Comparison of ENCODE assay signal across 34 cellular contexts in genomic region chr1:90526954-90527353, GRCh38.
DNase-seq lines count a peak whose midpoint lies in the region; ATAC-seq, FAIRE-seq and TF ChIP-seq lines count a peak whose summit lies in the region.
"Had no signal": no experiment of that assay in that cellular context is flagged by ENCODE, and none has a peak within 500 bp of the region (broad histone marks: within the 10 kb centered on the region; RNA-seq: fewer than 3 reads in every experiment).

No MANE protein-coding gene starts in this region.

- H3K9ac ChIP-seq in DND-41 (ENCODE audit: low read depth, low read length), result no peak overlapping the region
- no peak overlapping the region for H3K9ac ChIP-seq in GM12878 (ENCODE audit: control insufficient read depth, insufficient read depth, low read length)
- H3K9ac ChIP-seq: BLaER1; BLaER1 treated with 17β-estradiol and CSF1 and Interleukin-3, amounts not matched to agents 10 nM and 100 nM had no signal

- H3K4me3 ChIP-seq in DND-41 (ENCODE audit: low read depth in 1 of 2, low read length in 2 of 2) (no peak overlapping the region), GM12878 (no peak overlapping the region), H7 (ENCODE audit: insufficient read depth, low read depth, low read length) (no peak overlapping the region)
- H3K4me3 ChIP-seq: A549; BLaER1; BLaER1 treated with 17β-estradiol and CSF1 and Interleukin-3, amounts not matched to agents 10 nM and 100 nM had no signal

- H3K27me3 ChIP-seq in DND-41 (ENCODE audit: insufficient read depth, low read length, poor library complexity), result no peaks in the 10 kb centered on the region
- H3K27me3 ChIP-seq in GM12878 (replicated peaks in 1 of 2; ENCODE audit: control insufficient read depth in 2 of 2, insufficient read depth in 2 of 2, low read length in 1 of 2), result no peaks in the 10 kb centered on the region
- H3K27me3 ChIP-seq in H7 (ENCODE audit: control insufficient read depth, insufficient read depth, low read length), result no peaks in the 10 kb centered on the region
- H3K27me3 ChIP-seq: BE2C; BLaER1; BLaER1 treated with 17β-estradiol and CSF1 and Interleukin-3, amounts not matched to agents 10 nM and 100 nM had no signal

- in situ Hi-C loops in GM12878 (cut with MboI), result no loop called here

- TF ChIP-seq CTCF in DND-41 (IDR thresholded peaks at IDR 0.05; ENCODE audit: borderline replicate concordance, extremely low read depth, low read length, poor library complexity, severe bottlenecking) (no peak), GM12878 (IDR thresholded peaks at IDR 0.05 in 2 of 3, conservative IDR thresholded peaks at IDR 0.05 in 1 of 3; ENCODE audit: control insufficient read depth in 2 of 3, extremely low read depth in 1 of 3, insufficient read depth in 1 of 3, low read depth in 3 of 3, low read length in 3 of 3) (no peak)

- H3K4me1 ChIP-seq in DND-41 (ENCODE audit: insufficient read depth, low read length), result peaks cover 26% of the 10 kb centered on the region
- no peaks in the 10 kb centered on the region for H3K4me1 ChIP-seq in GM12878 (ENCODE audit: control insufficient read depth, insufficient read depth, low read length)
- H3K4me1 ChIP-seq: A549; BE2C; BLaER1; BLaER1 treated with 17β-estradiol and CSF1 and Interleukin-3, amounts not matched to agents 10 nM and 100 nM; Caco-2 had no signal

- RAD21 ChIA-PET in GM12878 (lab: Charles Lee; ENCODE audit: unreplicated experiment), result interaction anchor here (0.8 to 4.1 kb wide), 9 partner anchors 8 to 395 kb away, joined by 3 to 48 read pairs (median 8); no protein-coding TSS in a partner anchor

- no peaks in the 10 kb centered on the region for H4K20me1 ChIP-seq in DND-41 (ENCODE audit: insufficient read depth, low read length)
- no peaks in the 10 kb centered on the region for H4K20me1 ChIP-seq in GM12878 (ENCODE audit: control insufficient read depth, insufficient read depth)
- H4K20me1 ChIP-seq: BLaER1; BLaER1 treated with 17β-estradiol and CSF1 and Interleukin-3, amounts not matched to agents 10 nM and 100 nM had no signal

- intact Hi-C loops in GM12878 (cut with micrococcal nuclease; ENCODE audit: unreplicated experiment) (no loop called here), Right ventricle myocardium superior (cut with DNase I) (no loop called here)

- BruUV-seq in GM12878 (replicated peaks; lab: Mats Ljungman, UMichigan), result no TSS peak

- no peak for TF ChIP-seq RAD21 in GM12878 (IDR thresholded peaks at IDR 0.05; ENCODE audit: insufficient read depth, low read depth, low read length)

- H3K4me2 ChIP-seq in DND-41 (ENCODE audit: insufficient read depth, low read length) (no peak overlapping the region), GM12878 (ENCODE audit: control insufficient read depth, insufficient read depth) (no peak overlapping the region)
- H3K4me2 ChIP-seq: A549; BLaER1; BLaER1 treated with 17β-estradiol and CSF1 and Interleukin-3, amounts not matched to agents 10 nM and 100 nM had no signal

- no peak for TF ChIP-seq EP300 in GM12878 (IDR thresholded peaks at IDR 0.05; ENCODE audit: borderline replicate concordance in 1 of 2, control insufficient read depth in 1 of 2, low read depth in 2 of 2, low read length in 2 of 2)

- ATAC-seq in DND-41 (ENCODE audit: insufficient read depth, low read depth) (peak; percentile 62), GM12878 (peak; percentile 57), Right ventricle myocardium superior (ENCODE audit: poor library complexity) (no peak)
- ATAC-seq: A549; CD8-positive, alpha-beta T cell had no signal

- SMC1A ChIA-PET in GM12878 (lab: Charles Lee; ENCODE audit: uncharacterized antibody, unreplicated experiment), result interaction anchor here (0.9 to 11.4 kb wide), 13 partner anchors 10 to 53 kb away, joined by 3 to 111 read pairs (median 7); no protein-coding TSS in a partner anchor

- H2AFZ ChIP-seq in DND-41 (ENCODE audit: low read depth, low read length) (peak overlapping the region; percentile 22; the same call in 1 of the 2 replicates), GM12878 (ENCODE audit: control insufficient read depth, low read depth, low read length) (no peak overlapping the region)

- no peak for TF ChIP-seq POLR2A in GM12878 (IDR thresholded peaks at IDR 0.05; ENCODE audit: low read depth, low read length)

- H3K79me2 ChIP-seq in DND-41 (ENCODE audit: insufficient read depth, low read length), result no peaks in the 10 kb centered on the region
- H3K79me2 ChIP-seq in GM12878 (ENCODE audit: control insufficient read depth, insufficient read depth, low read length), result no peaks in the 10 kb centered on the region

- POLR2A ChIA-PET in GM12878 (lab: Charles Lee), result interaction anchor here (0.7 to 7.2 kb wide), 8 partner anchors 8 to 50 kb away, joined by 3 to 54 read pairs (median 10); no protein-coding TSS in a partner anchor

- peak; percentile 23 for DNase-seq in NCI-H526 treated with DMSO at 0.1 percent for 48 hours (lab: John Stamatoyannopoulos, UW)
- DNase-seq in NCI-H526 (lab: John Stamatoyannopoulos, UW), result no peak
- no peak for DNase-seq in DND-41
- DNase-seq in NAMALWA (ENCODE audit: low spot score), result peak; percentile 2
- no peak for DNase-seq in GM12878 (ENCODE audit: low read depth, low spot score)
- DNase-seq in NCI-H774 (lab: John Stamatoyannopoulos, UW), result no peak
- DNase-seq in H7, result no peak
- no peak for DNase-seq in Right ventricle myocardium superior
- DNase-seq: 8988T; ACHN; AML-193; BE2C; C1 segment of cervical spinal cord; Caco-2; Calu3; CD4-positive, alpha-beta memory T cell; CD4-positive, alpha-beta T cell; CD4-positive, CD25-positive, alpha-beta regulatory T cell; CD8-positive, alpha-beta memory T cell; CD8-positive, alpha-beta T cell; COR-L47; DMS 273 treated with DMSO at 0.1 percent for 48 hours; DMS153; DMS53; DMS79; DMS79 treated with DMSO at 0.1 percent for 48 hours; EL had no signal

- H3K9me3 ChIP-seq in DND-41 (ENCODE audit: insufficient read depth, low read length, severe bottlenecking) (peaks cover 3% of the 10 kb centered on the region), GM12878 (replicated peaks; ENCODE audit: control insufficient read depth, insufficient read depth, low read length) (no peaks in the 10 kb centered on the region)
- H3K9me3 ChIP-seq: A549; BE2C; BLaER1; BLaER1 treated with 17β-estradiol and CSF1 and Interleukin-3, amounts not matched to agents 10 nM and 100 nM; Caco-2 had no signal

- H3K36me3 ChIP-seq in DND-41 (ENCODE audit: insufficient read depth, low read length) (no peaks in the 10 kb centered on the region), GM12878 (ENCODE audit: control insufficient read depth in 2 of 2, insufficient read depth in 2 of 2, low read length in 1 of 2) (no peaks in the 10 kb centered on the region), H7 (replicated peaks; ENCODE audit: control insufficient read depth, insufficient read depth, low read length) (no peaks in the 10 kb centered on the region)
- H3K36me3 ChIP-seq: BE2C; BLaER1; BLaER1 treated with 17β-estradiol and CSF1 and Interleukin-3, amounts not matched to agents 10 nM and 100 nM had no signal

- H3K27ac ChIP-seq in DND-41 (ENCODE audit: low read length) (peak overlapping the region; percentile 37), GM12878 (ENCODE audit: control insufficient read depth, insufficient read depth) (no peak overlapping the region)
- H3K27ac ChIP-seq: 22Rv1; A549; BLaER1; BLaER1 treated with 17β-estradiol and CSF1 and Interleukin-3, amounts not matched to agents 10 nM and 100 nM; C4-2B had no signal

- FAIRE-seq in GM12878 (lab: Jason Lieb, UNC), result no peak
- FAIRE-seq: A204.1, A549, D721Med had no signal

- CTCF ChIA-PET in GM12878 (lab: Yijun Ruan, JAX), result interaction anchor here (0.7 to 6.5 kb wide), 10 partner anchors 8 to 75 kb away, joined by 3 to 52 read pairs (median 6); no protein-coding TSS in a partner anchor

TF ChIP-seq in GM12878, 131 proteins besides CTCF, POLR2A, EP300 and RAD21 (continues in another document):
- no peak; a peak in 1 of 4 replicates for TF ChIP-seq IKZF2 (IDR thresholded peaks at IDR 0.05)
- TF ChIP-seq PAX5 (IDR thresholded peaks at IDR 0.05; ENCODE audit: borderline replicate concordance, low read depth, low read length), result no peak
- TF ChIP-seq, protein P1, sequence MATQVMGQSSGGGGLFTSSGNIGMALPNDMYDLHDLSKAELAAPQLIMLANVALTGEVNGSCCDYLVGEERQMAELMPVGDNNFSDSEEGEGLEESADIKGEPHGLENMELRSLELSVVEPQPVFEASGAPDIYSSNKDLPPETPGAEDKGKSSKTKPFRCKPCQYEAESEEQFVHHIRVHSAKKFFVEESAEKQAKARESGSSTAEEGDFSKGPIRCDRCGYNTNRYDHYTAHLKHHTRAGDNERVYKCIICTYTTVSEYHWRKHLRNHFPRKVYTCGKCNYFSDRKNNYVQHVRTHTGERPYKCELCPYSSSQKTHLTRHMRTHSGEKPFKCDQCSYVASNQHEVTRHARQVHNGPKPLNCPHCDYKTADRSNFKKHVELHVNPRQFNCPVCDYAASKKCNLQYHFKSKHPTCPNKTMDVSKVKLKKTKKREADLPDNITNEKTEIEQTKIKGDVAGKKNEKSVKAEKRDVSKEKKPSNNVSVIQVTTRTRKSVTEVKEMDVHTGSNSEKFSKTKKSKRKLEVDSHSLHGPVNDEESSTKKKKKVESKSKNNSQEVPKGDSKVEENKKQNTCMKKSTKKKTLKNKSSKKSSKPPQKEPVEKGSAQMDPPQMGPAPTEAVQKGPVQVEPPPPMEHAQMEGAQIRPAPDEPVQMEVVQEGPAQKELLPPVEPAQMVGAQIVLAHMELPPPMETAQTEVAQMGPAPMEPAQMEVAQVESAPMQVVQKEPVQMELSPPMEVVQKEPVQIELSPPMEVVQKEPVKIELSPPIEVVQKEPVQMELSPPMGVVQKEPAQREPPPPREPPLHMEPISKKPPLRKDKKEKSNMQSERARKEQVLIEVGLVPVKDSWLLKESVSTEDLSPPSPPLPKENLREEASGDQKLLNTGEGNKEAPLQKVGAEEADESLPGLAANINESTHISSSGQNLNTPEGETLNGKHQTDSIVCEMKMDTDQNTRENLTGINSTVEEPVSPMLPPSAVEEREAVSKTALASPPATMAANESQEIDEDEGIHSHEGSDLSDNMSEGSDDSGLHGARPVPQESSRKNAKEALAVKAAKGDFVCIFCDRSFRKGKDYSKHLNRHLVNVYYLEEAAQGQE (IDR thresholded peaks at IDR 0.05; ENCODE audit: low read depth, low read length), result no peak
- no peak for TF ChIP-seq MYB (IDR thresholded peaks at IDR 0.05; ENCODE audit: borderline replicate concordance, low read depth, low read length)
- no peak for TF ChIP-seq TAF1 (IDR thresholded peaks at IDR 0.05; ENCODE audit: borderline replicate concordance, low read depth, low read length)
- TF ChIP-seq HDGF (IDR thresholded peaks at IDR 0.05), result no peak
- no peak for TF ChIP-seq GABPA (IDR thresholded peaks at IDR 0.05; ENCODE audit: low read depth)
- TF ChIP-seq USF1 (IDR thresholded peaks at IDR 0.05; ENCODE audit: borderline replicate concordance, extremely low read length, insufficient read depth, low read depth, low read length), result no peak

Comparison
In these comparisons a context has a peak if more than half of its experiments do, and no peak if none do; other contexts are left out.
1. DNase-seq: peak in NCI-H526 treated with DMSO at 0.1 percent for 48 hours (single experiment) and NAMALWA (single experiment); none in NCI-H526 (0 of 2), DND-41 (single experiment), GM12878 (single experiment), NCI-H774 (single experiment), H7 (single experiment) and Right ventricle myocardium superior (single experiment).